Comparison of ENCODE assay signal across 14 cellular contexts in the genomic region with DNA sequence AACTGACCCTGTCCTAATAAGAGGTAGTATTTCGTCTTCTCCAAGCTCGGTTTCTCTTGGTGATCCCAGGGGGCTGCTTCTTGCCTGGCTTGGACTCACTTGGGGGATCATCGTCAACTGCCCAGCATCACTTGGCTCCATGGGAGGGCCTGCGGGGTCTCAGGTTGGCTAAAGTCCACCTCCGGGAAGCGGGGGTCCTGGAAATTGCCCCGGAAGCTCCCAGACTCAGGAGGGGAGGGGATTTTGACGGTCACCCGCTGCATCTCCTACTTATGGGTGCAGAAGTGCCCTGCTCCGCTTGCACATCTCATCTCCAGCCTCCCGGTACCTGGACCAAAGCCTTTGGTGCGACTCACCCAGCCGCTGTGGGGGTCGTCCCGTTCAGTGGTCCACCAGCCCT. TPM values are rescaled to one million over a fixed set of nuclear protein-coding genes. Genes with fewer than 3 reads are reported as not detected.
DNase-seq lines count a peak whose midpoint lies in the region; ATAC-seq and TF ChIP-seq lines count a peak whose summit lies in the region.
"Had no signal": no experiment of that assay in that cellular context is flagged by ENCODE, and none has a peak within 500 bp of the region (broad histone marks: within the 10 kb centered on the region; RNA-seq: fewer than 3 reads in every experiment).

No MANE protein-coding gene starts in this region.

- no peaks in the 10 kb centered on the region for H3K79me2 ChIP-seq in OCI-LY7 (ENCODE audit: insufficient read depth, low read depth, low read length)

- H3K9me3 ChIP-seq in OCI-LY7 (ENCODE audit: low read length): no peaks in the 10 kb centered on the region
- H3K9me3 ChIP-seq: HAP-1 had no signal

- no TSS peak for BruUV-seq in OCI-LY7 (replicated peaks; lab: Mats Ljungman, UMichigan)

- no peaks in the 10 kb centered on the region for H3K4me1 ChIP-seq in OCI-LY7 (ENCODE audit: insufficient read depth, low read length, poor library complexity, severe bottlenecking)
- H3K4me1 ChIP-seq: HAP-1 had no signal

- TF ChIP-seq CTCF in OCI-LY7 (conservative IDR thresholded peaks at IDR 0.05; ENCODE audit: low read length): no peak
- TF ChIP-seq CTCF in glutamatergic neuron (IDR thresholded peaks at IDR 0.05; ENCODE audit: partially characterized antibody, unreplicated experiment): no peak

- intact Hi-C loops in activated CD4-positive, alpha-beta T cell treated with anti-CD3 and anti-CD28 coated beads, Interleukin-2, amount 10 ng/mL, durations not matched to agents 24 days and 14 days (cut with micrococcal nuclease): loop anchor here (5.0 kb wide), 1 partner anchor 161 kb away; the partner anchor contains the start of gene PDZD8
- intact Hi-C loops in OCI-LY7 (cut with micrococcal nuclease; ENCODE audit: unreplicated experiment): loop anchor here (2.0 to 10.0 kb wide), 2 partner anchors 105 to 199 kb away; no protein-coding TSS in a partner anchor

- H3K27ac Mint-ChIP-seq in activated CD4-positive, alpha-beta T cell treated with anti-CD3 and anti-CD28 coated beads, Interleukin-2, amount 10 ng/mL, durations not matched to agents 24 days and 14 days: no peak overlapping the region
- no peak overlapping the region for H3K27ac Mint-ChIP-seq in glutamatergic neuron (ENCODE audit: unreplicated experiment)
- H3K27ac Mint-ChIP-seq: activated naive CD4-positive, alpha-beta T cell treated with anti-CD3 and anti-CD28 coated beads for 36 hours had no signal

- POLR2A ChIA-PET in OCI-LY7 (lab: Charles Lee): no interaction called here

- H3K27ac ChIP-seq in OCI-LY7 (ENCODE audit: low read depth, low read length, poor library complexity, severe bottlenecking): no peak overlapping the region

- no peak for DNase-seq in activated CD4-positive, alpha-beta T cell treated with anti-CD3 and anti-CD28 coated beads, Interleukin-2, amount 10 ng/mL, durations not matched to agents 24 days and 14 days
- no peak for DNase-seq in activated CD4-positive, alpha-beta T cell treated with anti-CD3 and anti-CD28 coated beads, Interleukin-2, amount 50 U/mL, for 4 hours
- DNase-seq in OCI-LY7 (ENCODE audit: low spot score) (no peak), glutamatergic neuron (no peak), skeletal muscle cell (ENCODE audit: low read depth) (no peak), DMS53 treated with DMSO at 0.1 percent for 48 hours (lab: John Stamatoyannopoulos, UW; ENCODE audit: unreplicated experiment) (no peak)

- H3K27me3 Mint-ChIP-seq in activated CD4-positive, alpha-beta T cell treated with anti-CD3 and anti-CD28 coated beads, Interleukin-2, amount 10 ng/mL, durations not matched to agents 24 days and 14 days: peaks cover 25% of the 10 kb centered on the region
- peaks cover 6% of the 10 kb centered on the region for H3K27me3 Mint-ChIP-seq in glutamatergic neuron (ENCODE audit: unreplicated experiment)

- no peaks in the 10 kb centered on the region for H3K9me3 Mint-ChIP-seq in activated CD4-positive, alpha-beta T cell treated with anti-CD3 and anti-CD28 coated beads, Interleukin-2, amount 10 ng/mL, durations not matched to agents 24 days and 14 days
- H3K9me3 Mint-ChIP-seq in glutamatergic neuron (ENCODE audit: unreplicated experiment): peaks cover 2% of the 10 kb centered on the region

- ATAC-seq in GM19324 (IDR thresholded peaks at IDR 0.05; ENCODE audit: low FRiP score, unreplicated experiment): no peak
- no peak for ATAC-seq in HG03175 (IDR thresholded peaks at IDR 0.05; ENCODE audit: unreplicated experiment)

- no peaks in the 10 kb centered on the region for H3K36me3 Mint-ChIP-seq in activated CD4-positive, alpha-beta T cell treated with anti-CD3 and anti-CD28 coated beads, Interleukin-2, amount 10 ng/mL, durations not matched to agents 24 days and 14 days (ENCODE audit: low read depth)
- H3K36me3 Mint-ChIP-seq in glutamatergic neuron (ENCODE audit: unreplicated experiment): peaks cover 18% of the 10 kb centered on the region

- H3K36me3 ChIP-seq in OCI-LY7 (ENCODE audit: insufficient read depth, low read length): no peaks in the 10 kb centered on the region
- H3K36me3 ChIP-seq: HAP-1 had no signal

- H3K4me3 ChIP-seq in OCI-LY7 (ENCODE audit: low read depth, low read length, poor library complexity, severe bottlenecking) (no peak overlapping the region), skeletal muscle cell (ENCODE audit: low read depth, low read length) (peak overlapping the region; percentile 51)

- H3K9me2 ChIP-seq in OCI-LY7 (ENCODE audit: insufficient read depth, low read length): no peaks in the 10 kb centered on the region

- no peak overlapping the region for H2AFZ ChIP-seq in OCI-LY7 (ENCODE audit: low read length)

- H3K4me1 Mint-ChIP-seq in activated CD4-positive, alpha-beta T cell treated with anti-CD3 and anti-CD28 coated beads, Interleukin-2, amount 10 ng/mL, durations not matched to agents 24 days and 14 days: peaks cover 7% of the 10 kb centered on the region
- H3K4me1 Mint-ChIP-seq in glutamatergic neuron (ENCODE audit: low read depth, unreplicated experiment): peaks cover 2% of the 10 kb centered on the region

- H3K4me2 ChIP-seq in OCI-LY7 (ENCODE audit: low read length): peak overlapping the region; percentile 55; the same call in 1 of the 2 replicates

- H4K20me1 ChIP-seq in OCI-LY7 (ENCODE audit: insufficient read depth, low read length): no peaks in the 10 kb centered on the region

- CTCF ChIA-PET in OCI-LY7 (lab: Charles Lee; ENCODE audit: unreplicated experiment): no interaction called here

- peak overlapping the region; percentile 83 for H3K4me3 Mint-ChIP-seq in activated CD4-positive, alpha-beta T cell treated with anti-CD3 and anti-CD28 coated beads, Interleukin-2, amount 10 ng/mL, durations not matched to agents 24 days and 14 days
- H3K4me3 Mint-ChIP-seq in glutamatergic neuron (ENCODE audit: unreplicated experiment): peak overlapping the region; percentile 76

RNA-seq across cellular contexts. Expression of gene KCNK18, which starts 18.7 kb away (rescaled TPM):
- not detected in 2 replicates for total RNA-seq in activated CD4-positive, alpha-beta T cell treated with anti-CD3 and anti-CD28 coated beads, Interleukin-2, amount 10 ng/mL, durations not matched to agents 24 days and 14 days
- total RNA-seq in OCI-LY7 (2014; rRNA removed; shearing (Covaris generic)): not detected in 2 replicates
- total RNA-seq in OCI-LY7 (2022) (not detected in 2 replicates), glutamatergic neuron (ENCODE audit: unreplicated experiment) (not detected)
- total RNA-seq: activated naive CD4-positive, alpha-beta T cell treated with anti-CD3 and anti-CD28 coated beads for 36 hours; dermis microvascular lymphatic vessel endothelial cell; LHCN-M2; mesenteric fat pad; Right ventricle myocardium inferior had no signal

RNA-seq across cellular contexts. Expression of gene SLC18A2, which starts 24.9 kb away (rescaled TPM):
- total RNA-seq in activated CD4-positive, alpha-beta T cell treated with anti-CD3 and anti-CD28 coated beads, Interleukin-2, amount 10 ng/mL, durations not matched to agents 24 days and 14 days: not detected in 2 replicates
- total RNA-seq in OCI-LY7 (2014; rRNA removed; shearing (Covaris generic)): not detected in 2 replicates
- not detected in 2 replicates for total RNA-seq in OCI-LY7 (2022)
- 12.0 TPM for total RNA-seq in glutamatergic neuron (ENCODE audit: unreplicated experiment)
- total RNA-seq: activated naive CD4-positive, alpha-beta T cell treated with anti-CD3 and anti-CD28 coated beads for 36 hours; dermis microvascular lymphatic vessel endothelial cell; LHCN-M2 had no signal

Comparison
In these comparisons a context has a peak if more than half of its experiments do, and no peak if none do; other contexts are left out.
1. RNA of gene SLC18A2, which starts 24.9 kb away (total RNA-seq): 12.0 TPM in glutamatergic neuron (single experiment); not detected in activated CD4-positive, alpha-beta T cell treated with anti-CD3 and anti-CD28 coated beads, Interleukin-2, amount 10 ng/mL, durations not matched to agents 24 days and 14 days and not detected in OCI-LY7; every median in the first group is over 10 times any median in the second.